Comparison of ENCODE assay signal across 8 cellular contexts in genomic region chr10:3095373-3096139, GRCh38. TPM values are rescaled to one million over a fixed set of nuclear protein-coding genes. Genes with fewer than 3 reads are reported as not detected.
DNase-seq lines count a peak whose midpoint lies in the region; ATAC-seq and TF ChIP-seq lines count a peak whose summit lies in the region.

No MANE protein-coding gene starts in this region.

- H3K4me1 ChIP-seq in left lung = peaks cover 18 to 66% of the 10 kb centered on the region in 2 donors

- TF ChIP-seq CTCF in brain microvascular endothelial cell (IDR thresholded peaks at IDR 0.05; ENCODE audit: low read depth, low read length, missing control alignments) (no peak), left lung (IDR thresholded peaks at IDR 0.05) (no peak)

- H3K9me3 ChIP-seq in left lung = no peaks in the 10 kb centered on the region

- no peaks in the 10 kb centered on the region for H3K27me3 ChIP-seq in brain microvascular endothelial cell (replicated peaks)
- H3K27me3 ChIP-seq in left lung = no peaks in the 10 kb centered on the region

- H3K27ac ChIP-seq in brain microvascular endothelial cell (peak overlapping the region; percentile 99), left lung (peak overlapping the region; percentile 76 to 78)

- in situ Hi-C loops in brain microvascular endothelial cell (cut with HindIII; ENCODE audit: low pct_ligation_motif_present, low sequenced_read_pairs) = no loop called here

- DNase-seq in ELR (ENCODE audit: low read depth) (peak; percentile 100), SKM-1 (lab: John Stamatoyannopoulos, UW; ENCODE audit: unreplicated experiment) (peak; percentile 51), brain microvascular endothelial cell (peak; percentile 99), left lung (no peak), NCI-H2171 (lab: John Stamatoyannopoulos, UW) (no peak), NCI-H1105 treated with DMSO at 0.1 percent for 48 hours (lab: John Stamatoyannopoulos, UW) (no peak)
- peak; percentile 37 to 52 (median 41) for DNase-seq in stimulated activated CD4-positive, alpha-beta T cell treated with anti-CD3 and anti-CD28 coated beads, TNF-alpha, amount 100 ng/mL, for 48 hours (ENCODE audit: low read depth in 3 of 3)

- H3K4me3 ChIP-seq in brain microvascular endothelial cell (ENCODE audit: low read depth, low read length) = no peak overlapping the region
- peak overlapping the region in 1 of 2 donors; percentile 16 for H3K4me3 ChIP-seq in left lung

- peaks cover 14% of the 10 kb centered on the region for H3K36me3 ChIP-seq in brain microvascular endothelial cell (replicated peaks)
- peaks cover 0 to 4% of the 10 kb centered on the region in 2 donors for H3K36me3 ChIP-seq in left lung

- ATAC-seq in HG02981 (IDR thresholded peaks at IDR 0.05; ENCODE audit: unreplicated experiment) = peak; percentile 87
- ATAC-seq in left lung = peak; percentile 49

- intact Hi-C loops in left lung (cut with DNase I) = no loop called here

RNA-seq across cellular contexts. Expression of gene PFKP, which starts 28.2 kb away (rescaled TPM):
- total RNA-seq in left lung = 10 to 100 TPM; 44.9 to 70.0 TPM

Comparison
In these comparisons a context has a peak if more than half of its experiments do, and no peak if none do; other contexts are left out.
1. DNase-seq: peak in ELR (single experiment), SKM-1 (single experiment), brain microvascular endothelial cell (single experiment) and stimulated activated CD4-positive, alpha-beta T cell treated with anti-CD3 and anti-CD28 coated beads, TNF-alpha, amount 100 ng/mL, for 48 hours (3 of 3); none in left lung (0 of 2), NCI-H2171 (single experiment) and NCI-H1105 treated with DMSO at 0.1 percent for 48 hours (single experiment).